ENCODE assay signal across 20 cellular contexts in genomic region chr1:182046763-182047162, GRCh38. TPM values are rescaled to one million over a fixed set of nuclear protein-coding genes. Genes with fewer than 3 reads are reported as not detected.
DNase-seq lines count a peak whose midpoint lies in the region; ATAC-seq and TF ChIP-seq lines count a peak whose summit lies in the region.
"Had no signal": no experiment of that assay in that cellular context is flagged by ENCODE, and none has a peak within 500 bp of the region (broad histone marks: within the 10 kb centered on the region; RNA-seq: fewer than 3 reads in every experiment).

No MANE protein-coding gene starts in this region.

- no peak for ATAC-seq in CD8-positive, alpha-beta T cell
- ATAC-seq in GM21529 (IDR thresholded peaks at IDR 0.05; ENCODE audit: unreplicated experiment) = no peak
- ATAC-seq: A549, GM23338, Right ventricle myocardium inferior had no signal

- H3K27ac Mint-ChIP-seq in activated T-cell treated with anti-CD3 and anti-CD28 coated beads, Interleukin-2, amount 50 U/mL, for 24 hours = peak overlapping the region; percentile 35
- peak overlapping the region; percentile 68 for H3K27ac Mint-ChIP-seq in CD8-positive, alpha-beta T cell
- peak overlapping the region; percentile 88 for H3K27ac Mint-ChIP-seq in activated T-helper 2 cell treated with anti-CD3 and anti-CD28 coated beads, Interferon-gamma antibody, Interleukin-2, Interleukin-4, amounts not matched to agents 10 μg/mL and 5 μg/mL and 100 μg/mL, durations not matched to agents 14 hours and 24 hours and 36 hours
- H3K27ac Mint-ChIP-seq: GM23338 had no signal

- no peaks in the 10 kb centered on the region for H3K4me1 ChIP-seq in CD8-positive, alpha-beta T cell (ENCODE audit: insufficient read depth, low read length)
- H3K4me1 ChIP-seq in MM.1S (ENCODE audit: low read length) = peaks cover 12% of the 10 kb centered on the region; the same call in 1 of the 2 replicates
- H3K4me1 ChIP-seq: A549 had no signal

- no peaks in the 10 kb centered on the region for H3K79me2 ChIP-seq in MM.1S (ENCODE audit: low read length)

- no peaks in the 10 kb centered on the region for H3K9me3 ChIP-seq in CD8-positive, alpha-beta T cell (ENCODE audit: low read length)
- H3K9me3 ChIP-seq in MM.1S (replicated peaks; ENCODE audit: insufficient read depth, low read length) = no peaks in the 10 kb centered on the region
- H3K9me3 ChIP-seq: A549 had no signal

- DNase-seq in activated T-cell treated with anti-CD3 and anti-CD28 coated beads, Interleukin-2, amount 50 U/mL, for 24 hours = no peak
- no peak for DNase-seq in activated T-cell treated with anti-CD3 and anti-CD28 coated beads, Interleukin-2, amount 50 U/mL, for 48 hours
- DNase-seq in CD8-positive, alpha-beta T cell = no peak
- peak; percentile 38 for DNase-seq in MM.1S
- DNase-seq in activated T-helper 2 cell treated with anti-CD3 and anti-CD28 coated beads, Interferon-gamma antibody, Interleukin-2, Interleukin-4, amounts not matched to agents 10 μg/mL and 5 μg/mL and 100 μg/mL, durations not matched to agents 14 hours and 24 hours and 36 hours (ENCODE audit: low spot score) = no peak
- DNase-seq in activated effector memory CD4-positive, alpha-beta T cell treated with anti-CD3 and anti-CD28 coated beads, Interleukin-2, amount 50 U/mL, for 16 hours = no peak
- no peak for DNase-seq in dermis blood vessel endothelial cell
- DNase-seq: Calu3, KBM-7, MG63, NCI-H1105 treated with DMSO at 0.1 percent for 48 hours, NCI-H187, NCI-H446, NCI-H748 treated with DMSO at 0.1 percent for 48 hours had no signal

- no peak overlapping the region for H3K9ac ChIP-seq in MM.1S (ENCODE audit: low read length)

- no peaks in the 10 kb centered on the region for H3K27me3 Mint-ChIP-seq in activated T-cell treated with anti-CD3 and anti-CD28 coated beads, Interleukin-2, amount 50 U/mL, for 24 hours
- no peaks in the 10 kb centered on the region for H3K27me3 Mint-ChIP-seq in CD8-positive, alpha-beta T cell (ENCODE audit: low read depth)
- no peaks in the 10 kb centered on the region for H3K27me3 Mint-ChIP-seq in activated T-helper 2 cell treated with anti-CD3 and anti-CD28 coated beads, Interferon-gamma antibody, Interleukin-2, Interleukin-4, amounts not matched to agents 10 μg/mL and 5 μg/mL and 100 μg/mL, durations not matched to agents 14 hours and 24 hours and 36 hours (ENCODE audit: low read depth)

- H3K4me3 ChIP-seq in CD8-positive, alpha-beta T cell (ENCODE audit: low read depth, low read length) = no peak overlapping the region
- no peak overlapping the region for H3K4me3 ChIP-seq in MM.1S (ENCODE audit: low read length)
- H3K4me3 ChIP-seq: A549, GM23338, MG63 had no signal

- H4K20me1 ChIP-seq in MM.1S (ENCODE audit: insufficient read depth, low read length) = no peaks in the 10 kb centered on the region

- POLR2A ChIA-PET in CD8-positive, alpha-beta T cell (lab: Charles Lee) = no interaction called here

- no peaks in the 10 kb centered on the region for H3K9me2 ChIP-seq in MM.1S (replicated peaks; ENCODE audit: insufficient read depth, low read length)

- CTCF ChIA-PET in CD8-positive, alpha-beta T cell (lab: Charles Lee) = interaction anchor here (0.8 to 2.2 kb wide), 2 partner anchors 12 to 562 kb away, joined by 3 to 10 read pairs; no protein-coding TSS in a partner anchor

- intact Hi-C loops in CD8-positive, alpha-beta T cell (cut with DNase I, micrococcal nuclease) = no loop called here
- intact Hi-C loops in activated T-helper 2 cell treated with anti-CD3 and anti-CD28 coated beads, Interferon-gamma antibody, Interleukin-2, Interleukin-4, amounts not matched to agents 10 μg/mL and 5 μg/mL and 100 μg/mL, durations not matched to agents 14 hours and 24 hours and 36 hours (cut with micrococcal nuclease) = loop anchor here (2.0 kb wide), 1 partner anchor 18 kb away; no protein-coding TSS in a partner anchor

- H3F3A ChIP-seq in MM.1S (ENCODE audit: insufficient read depth, low read length) = no peaks in the 10 kb centered on the region

- H2AFZ ChIP-seq in MM.1S (ENCODE audit: low read length) = no peak overlapping the region
- H2AFZ ChIP-seq: GM23338 had no signal

- no peak overlapping the region for H3K4me2 ChIP-seq in MM.1S (ENCODE audit: low read depth, low read length)
- H3K4me2 ChIP-seq: A549, GM23338 had no signal

- H3K4me1 Mint-ChIP-seq in activated T-cell treated with anti-CD3 and anti-CD28 coated beads, Interleukin-2, amount 50 U/mL, for 24 hours (ENCODE audit: low read depth) = peaks cover 8% of the 10 kb centered on the region
- peaks cover 6% of the 10 kb centered on the region for H3K4me1 Mint-ChIP-seq in CD8-positive, alpha-beta T cell (ENCODE audit: low read depth)
- peaks cover 30% of the 10 kb centered on the region for H3K4me1 Mint-ChIP-seq in activated T-helper 2 cell treated with anti-CD3 and anti-CD28 coated beads, Interferon-gamma antibody, Interleukin-2, Interleukin-4, amounts not matched to agents 10 μg/mL and 5 μg/mL and 100 μg/mL, durations not matched to agents 14 hours and 24 hours and 36 hours (ENCODE audit: low read depth)
- H3K4me1 Mint-ChIP-seq: GM23338 had no signal

- no peaks in the 10 kb centered on the region for H3K36me3 ChIP-seq in CD8-positive, alpha-beta T cell (ENCODE audit: insufficient read depth, low read length)
- H3K36me3 ChIP-seq in MM.1S (replicated peaks; ENCODE audit: insufficient read depth, low read length) = no peaks in the 10 kb centered on the region
- H3K36me3 ChIP-seq: MG63 had no signal

- H3K27ac ChIP-seq in CD8-positive, alpha-beta T cell (ENCODE audit: low read depth, low read length) = no peak overlapping the region
- no peak overlapping the region for H3K27ac ChIP-seq in MM.1S (ENCODE audit: low read length)
- H3K27ac ChIP-seq: A549, C4-2B had no signal

- peaks cover 3% of the 10 kb centered on the region for H3K36me3 Mint-ChIP-seq in activated T-cell treated with anti-CD3 and anti-CD28 coated beads, Interleukin-2, amount 50 U/mL, for 24 hours (ENCODE audit: low read depth)
- H3K36me3 Mint-ChIP-seq in CD8-positive, alpha-beta T cell = peaks cover 4% of the 10 kb centered on the region
- peaks cover 24% of the 10 kb centered on the region for H3K36me3 Mint-ChIP-seq in activated T-helper 2 cell treated with anti-CD3 and anti-CD28 coated beads, Interferon-gamma antibody, Interleukin-2, Interleukin-4, amounts not matched to agents 10 μg/mL and 5 μg/mL and 100 μg/mL, durations not matched to agents 14 hours and 24 hours and 36 hours (ENCODE audit: low read depth)

- TF ChIP-seq CTCF in CD8-positive, alpha-beta T cell (IDR thresholded peaks at IDR 0.05) = no peak
- no peak for TF ChIP-seq CTCF in MM.1S (IDR thresholded peaks at IDR 0.05; ENCODE audit: low read length)

- H3K27me3 ChIP-seq in CD8-positive, alpha-beta T cell (ENCODE audit: insufficient read depth, low read length) = no peaks in the 10 kb centered on the region
- H3K27me3 ChIP-seq in MM.1S (replicated peaks; ENCODE audit: insufficient read depth, low read length) = no peaks in the 10 kb centered on the region
- H3K27me3 ChIP-seq: MG63 had no signal

- H3K9me3 Mint-ChIP-seq in activated T-cell treated with anti-CD3 and anti-CD28 coated beads, Interleukin-2, amount 50 U/mL, for 24 hours = peaks cover 12% of the 10 kb centered on the region
- peaks cover 10% of the 10 kb centered on the region for H3K9me3 Mint-ChIP-seq in CD8-positive, alpha-beta T cell
- H3K9me3 Mint-ChIP-seq in activated T-helper 2 cell treated with anti-CD3 and anti-CD28 coated beads, Interferon-gamma antibody, Interleukin-2, Interleukin-4, amounts not matched to agents 10 μg/mL and 5 μg/mL and 100 μg/mL, durations not matched to agents 14 hours and 24 hours and 36 hours = peaks cover 20% of the 10 kb centered on the region

- H3K4me3 Mint-ChIP-seq in activated T-cell treated with anti-CD3 and anti-CD28 coated beads, Interleukin-2, amount 50 U/mL, for 24 hours = no peak overlapping the region
- no peak overlapping the region for H3K4me3 Mint-ChIP-seq in CD8-positive, alpha-beta T cell
- H3K4me3 Mint-ChIP-seq in activated T-helper 2 cell treated with anti-CD3 and anti-CD28 coated beads, Interferon-gamma antibody, Interleukin-2, Interleukin-4, amounts not matched to agents 10 μg/mL and 5 μg/mL and 100 μg/mL, durations not matched to agents 14 hours and 24 hours and 36 hours (ENCODE audit: low read depth) = no peak overlapping the region
- H3K4me3 Mint-ChIP-seq: GM23338 had no signal

RNA-seq across cellular contexts. Expression of gene ZNF648, which starts 14.7 kb away (rescaled TPM):
- total RNA-seq in CD8-positive, alpha-beta T cell = not detected
- not detected in 2 replicates for total RNA-seq in activated T-helper 2 cell treated with anti-CD3 and anti-CD28 coated beads, Interferon-gamma antibody, Interleukin-2, Interleukin-4, amounts not matched to agents 10 μg/mL and 5 μg/mL and 100 μg/mL, durations not matched to agents 14 hours and 24 hours and 36 hours
- total RNA-seq in dermis blood vessel endothelial cell = not detected in 2 replicates
- total RNA-seq: Calu3, G401, Right ventricle myocardium inferior had no signal

Comparison
In these comparisons a context has a peak if more than half of its experiments do, and no peak if none do; other contexts are left out.
1. H3K27ac Mint-ChIP-seq: peak in every context shown above with its lines; median percentile 88 in activated T-helper 2 cell treated with anti-CD3 and anti-CD28 coated beads, Interferon-gamma antibody, Interleukin-2, Interleukin-4, amounts not matched to agents 10 μg/mL and 5 μg/mL and 100 μg/mL, durations not matched to agents 14 hours and 24 hours and 36 hours; 68 in CD8-positive, alpha-beta T cell; 35 in activated T-cell treated with anti-CD3 and anti-CD28 coated beads, Interleukin-2, amount 50 U/mL, for 24 hours.